25 cellular contexts compared by ENCODE assay signal in genomic region chr7:495326-495725, GRCh38. TPM values are rescaled to one million over a fixed set of nuclear protein-coding genes. Genes with fewer than 3 reads are reported as not detected.
DNase-seq lines count a peak whose midpoint lies in the region; ATAC-seq and TF ChIP-seq lines count a peak whose summit lies in the region.
"Had no signal": no experiment of that assay in that cellular context is flagged by ENCODE, and none has a peak within 500 bp of the region (broad histone marks: within the 10 kb centered on the region; RNA-seq: fewer than 3 reads in every experiment).

No MANE protein-coding gene starts in this region.

- H3K4me1 ChIP-seq in right atrium auricular region (peaks cover 0 to 7% of the 10 kb centered on the region in 2 donors), left ventricle myocardium inferior (peaks cover 15% of the 10 kb centered on the region)
- H3K4me1 ChIP-seq: adrenal gland, colonic mucosa, right lobe of liver had no signal

- peak; percentile 28 for DNase-seq in Right ventricle myocardium superior
- no peak for DNase-seq in right atrium auricular region (ENCODE audit: low spot score)
- DNase-seq in left ventricle myocardium inferior = peak; percentile 10
- DNase-seq in posterior vena cava (ENCODE audit: low spot score) = peak; percentile 64
- no peak for DNase-seq in erythroblast (lab: John Stamatoyannopoulos, UW)
- DNase-seq in activated CD8-positive, alpha-beta memory T cell treated with anti-CD3 and anti-CD28 coated beads, Interleukin-2, amount 10 ng/mL, durations not matched to agents 7 days and 5 days = no peak
- DNase-seq: activated CD4-positive, alpha-beta T cell treated with anti-CD3 and anti-CD28 coated beads for 36 hours; activated CD8-positive, alpha-beta memory T cell treated with anti-CD3 and anti-CD28 coated beads for 24 hours; activated naive CD4-positive, alpha-beta T cell; activated T-cell treated with anti-CD3 and anti-CD28 coated beads, Interleukin-2, amount 50 U/mL, for 24 hours; adrenal gland; AML-193; colonic mucosa; mesendoderm; MV-4-11; naive B cell; NCI-H510A treated with DMSO at 0.1 percent for 48 hours; NK-92 treated with Interleukin-12 subunit alpha and Interleukin-12 subunit beta, amount 100 ng/mL, for 24 hours; stimulated activated CD4-positive, alpha-beta T cell treated with anti-CD3 and anti-CD28 coated beads, Interleukin-15, amount 100 ng/mL, for 24 hours; stimulated activated naive CD8-positive, alpha-beta T cell treated with anti-CD3 and anti-CD28 coated beads, Interleukin-15, amount 100 ng/mL, for 72 hours; trophoblast cell had no signal

- H3K9me3 ChIP-seq in right atrium auricular region = no peaks in the 10 kb centered on the region
- no peaks in the 10 kb centered on the region for H3K9me3 ChIP-seq in left ventricle myocardium inferior (replicated peaks)
- H3K9me3 ChIP-seq: adrenal gland, colonic mucosa, gastroesophageal sphincter, right lobe of liver had no signal

- peaks cover 4% of the 10 kb centered on the region for H3K4me1 Mint-ChIP-seq in activated CD8-positive, alpha-beta memory T cell treated with anti-CD3 and anti-CD28 coated beads, Interleukin-2, amount 10 ng/mL, durations not matched to agents 7 days and 5 days

- no peak overlapping the region for H3K27ac Mint-ChIP-seq in activated CD8-positive, alpha-beta memory T cell treated with anti-CD3 and anti-CD28 coated beads, Interleukin-2, amount 10 ng/mL, durations not matched to agents 7 days and 5 days
- H3K27ac Mint-ChIP-seq: activated CD4-positive, alpha-beta T cell treated with anti-CD3 and anti-CD28 coated beads for 36 hours; activated T-cell treated with anti-CD3 and anti-CD28 coated beads, Interleukin-2, amount 50 U/mL, for 24 hours; stimulated activated naive CD8-positive, alpha-beta T cell treated with anti-CD3 and anti-CD28 coated beads, Interleukin-15, amount 100 ng/mL, for 72 hours had no signal

- TF ChIP-seq POLR2A in erythroblast (IDR thresholded peaks at IDR 0.05; ENCODE audit: low read length) = no peak

- TF ChIP-seq CTCF in right atrium auricular region (IDR thresholded peaks at IDR 0.05) (no peak), left ventricle myocardium inferior (IDR thresholded peaks at IDR 0.05; ENCODE audit: borderline replicate concordance) (no peak)

- ATAC-seq in Right ventricle myocardium superior (ENCODE audit: poor library complexity) (no peak), GM19035 (IDR thresholded peaks at IDR 0.05; ENCODE audit: unreplicated experiment) (no peak), HG03280 (IDR thresholded peaks at IDR 0.05; ENCODE audit: unreplicated experiment) (no peak)
- ATAC-seq in activated CD8-positive, alpha-beta memory T cell treated with anti-CD3 and anti-CD28 coated beads, Interleukin-2, amount 10 ng/mL, durations not matched to agents 7 days and 5 days = no peak
- ATAC-seq: activated CD4-positive, alpha-beta T cell treated with anti-CD3 and anti-CD28 coated beads for 36 hours; gastroesophageal sphincter; right lobe of liver had no signal

- no peak overlapping the region for H3K4me3 Mint-ChIP-seq in activated CD8-positive, alpha-beta memory T cell treated with anti-CD3 and anti-CD28 coated beads, Interleukin-2, amount 10 ng/mL, durations not matched to agents 7 days and 5 days
- H3K4me3 Mint-ChIP-seq: activated CD4-positive, alpha-beta T cell treated with anti-CD3 and anti-CD28 coated beads for 36 hours; activated T-cell treated with anti-CD3 and anti-CD28 coated beads, Interleukin-2, amount 50 U/mL, for 24 hours; naive B cell; stimulated activated naive CD8-positive, alpha-beta T cell treated with anti-CD3 and anti-CD28 coated beads, Interleukin-15, amount 100 ng/mL, for 72 hours had no signal

- CTCF ChIA-PET in activated CD8-positive, alpha-beta memory T cell treated with anti-CD3 and anti-CD28 coated beads, Interleukin-2, amount 10 ng/mL, durations not matched to agents 7 days and 5 days (lab: Charles Lee) = no interaction called here

- H3K36me3 ChIP-seq in right atrium auricular region (peaks cover 39% of the 10 kb centered on the region), left ventricle myocardium inferior (peaks cover 48% of the 10 kb centered on the region)
- H3K36me3 ChIP-seq: right lobe of liver had no signal

- H3K27ac ChIP-seq in right atrium auricular region = no peak overlapping the region
- no peak overlapping the region for H3K27ac ChIP-seq in left ventricle myocardium inferior (replicated peaks)
- H3K27ac ChIP-seq: adrenal gland, colonic mucosa, gastroesophageal sphincter, right lobe of liver had no signal

- H3K9me3 Mint-ChIP-seq in activated CD8-positive, alpha-beta memory T cell treated with anti-CD3 and anti-CD28 coated beads, Interleukin-2, amount 10 ng/mL, durations not matched to agents 7 days and 5 days (ENCODE audit: low read depth) = no peaks in the 10 kb centered on the region
- H3K9me3 Mint-ChIP-seq: activated T-cell treated with anti-CD3 and anti-CD28 coated beads, Interleukin-2, amount 50 U/mL, for 24 hours; stimulated activated naive CD8-positive, alpha-beta T cell treated with anti-CD3 and anti-CD28 coated beads, Interleukin-15, amount 100 ng/mL, for 72 hours had no signal

- H3K36me3 Mint-ChIP-seq in activated CD8-positive, alpha-beta memory T cell treated with anti-CD3 and anti-CD28 coated beads, Interleukin-2, amount 10 ng/mL, durations not matched to agents 7 days and 5 days = no peaks in the 10 kb centered on the region
- H3K36me3 Mint-ChIP-seq: naive B cell had no signal

- no peak overlapping the region for H3K4me3 ChIP-seq in right atrium auricular region
- no peak overlapping the region for H3K4me3 ChIP-seq in left ventricle myocardium inferior
- H3K4me3 ChIP-seq: adrenal gland, colonic mucosa, gastroesophageal sphincter, right lobe of liver had no signal

- intact Hi-C loops in Right ventricle myocardium superior (cut with DNase I) = no loop called here
- intact Hi-C loops in left ventricle myocardium inferior (cut with micrococcal nuclease) = no loop called here
- intact Hi-C loops in posterior vena cava (cut with DNase I) = no loop called here

- no peaks in the 10 kb centered on the region for H3K27me3 Mint-ChIP-seq in activated CD8-positive, alpha-beta memory T cell treated with anti-CD3 and anti-CD28 coated beads, Interleukin-2, amount 10 ng/mL, durations not matched to agents 7 days and 5 days
- H3K27me3 Mint-ChIP-seq: activated CD4-positive, alpha-beta T cell treated with anti-CD3 and anti-CD28 coated beads for 36 hours; activated T-cell treated with anti-CD3 and anti-CD28 coated beads, Interleukin-2, amount 50 U/mL, for 24 hours; naive B cell; stimulated activated naive CD8-positive, alpha-beta T cell treated with anti-CD3 and anti-CD28 coated beads, Interleukin-15, amount 100 ng/mL, for 72 hours had no signal

- H3K27me3 ChIP-seq in right atrium auricular region (no peaks in the 10 kb centered on the region), left ventricle myocardium inferior (ENCODE audit: low read depth) (no peaks in the 10 kb centered on the region)
- H3K27me3 ChIP-seq: adrenal gland, colonic mucosa, gastroesophageal sphincter, right lobe of liver had no signal

RNA-seq across cellular contexts. Expression of gene PDGFA, which starts 24.3 kb away (rescaled TPM):
- total RNA-seq in Right ventricle myocardium superior (34.5 TPM), right atrium auricular region (10 to 100 TPM; 31.8 to 34.2 TPM), left ventricle myocardium inferior (26.0 TPM), posterior vena cava (10 to 100 TPM; 54.1 to 63.1 TPM)
- total RNA-seq in activated CD8-positive, alpha-beta memory T cell treated with anti-CD3 and anti-CD28 coated beads, Interleukin-2, amount 10 ng/mL, durations not matched to agents 7 days and 5 days = 1 to 10 TPM in 1 of 2 experiments, under 1 TPM in 1; 0.67 to 2.3 TPM

Comparison
In these comparisons a context has a peak if more than half of its experiments do, and no peak if none do; other contexts are left out.
1. DNase-seq: peak in Right ventricle myocardium superior (single experiment), left ventricle myocardium inferior (single experiment) and posterior vena cava (single experiment); none in right atrium auricular region (single experiment), erythroblast (0 of 2) and activated CD8-positive, alpha-beta memory T cell treated with anti-CD3 and anti-CD28 coated beads, Interleukin-2, amount 10 ng/mL, durations not matched to agents 7 days and 5 days (single experiment).